20 cellular contexts compared by ENCODE assay signal in the genomic region with DNA sequence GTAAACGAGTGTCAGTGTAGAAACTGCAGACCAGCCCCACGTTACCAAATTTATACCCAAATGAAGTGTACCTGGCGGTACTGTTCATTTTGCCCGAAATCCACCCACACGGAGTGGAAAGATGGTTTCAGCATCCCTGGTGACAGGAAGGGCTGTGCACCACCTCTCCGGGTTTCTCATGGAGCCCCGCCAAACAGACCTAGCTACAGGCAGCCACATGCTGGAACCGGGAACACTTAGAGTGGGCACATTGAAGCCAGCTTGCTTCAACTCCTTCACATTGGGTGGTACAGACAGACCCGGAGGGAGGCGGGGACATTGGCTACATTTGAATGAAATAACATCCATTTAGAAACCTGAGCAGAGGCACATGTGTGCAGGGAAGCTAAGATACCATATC.
DNase-seq lines count a peak whose midpoint lies in the region; ATAC-seq, FAIRE-seq and TF ChIP-seq lines count a peak whose summit lies in the region.
"Had no signal": no experiment of that assay in that cellular context is flagged by ENCODE, and none has a peak within 500 bp of the region (broad histone marks: within the 10 kb centered on the region; RNA-seq: fewer than 3 reads in every experiment).

No MANE protein-coding gene starts in this region.

- H3K4me3 Mint-ChIP-seq in activated T-cell treated with anti-CD3 and anti-CD28 coated beads, Interleukin-2, amount 50 U/mL, for 4 hours: peak overlapping the region; percentile 51
- no peak overlapping the region for H3K4me3 Mint-ChIP-seq in natural killer cell treated with Interleukin-12 subunit alpha and Interleukin-12 subunit beta and Interleukin-15 and Interleukin-18, amount 100 ng/mL, for 72 hours
- H3K4me3 Mint-ChIP-seq: neural crest cell had no signal

- FAIRE-seq in GM12891 (lab: Jason Lieb, UNC): peak; percentile 83
- FAIRE-seq: D721Med had no signal

- peak overlapping the region; percentile 62 to 71 for H3K27ac Mint-ChIP-seq in activated naive CD4-positive, alpha-beta T cell treated with anti-CD3 and anti-CD28 coated beads, Interleukin-2, amount 50 U/mL, for 72 hours
- H3K27ac Mint-ChIP-seq in natural killer cell treated with Interleukin-12 subunit alpha and Interleukin-12 subunit beta and Interleukin-15 and Interleukin-18, amount 100 ng/mL, for 72 hours: peak overlapping the region; percentile 65 to 84

- peak in 1 of 2 donors; percentile 9 for ATAC-seq in activated T-cell treated with anti-CD3 and anti-CD28 coated beads, Interleukin-2, amount 50 U/mL, for 4 hours
- ATAC-seq in activated naive CD4-positive, alpha-beta T cell treated with anti-CD3 and anti-CD28 coated beads, Interleukin-2, amount 50 U/mL, for 72 hours: peak in 1 of 2 donors; percentile 25
- ATAC-seq in natural killer cell treated with Interleukin-12 subunit alpha and Interleukin-12 subunit beta and Interleukin-15 and Interleukin-18, amount 100 ng/mL, for 72 hours: no peak
- ATAC-seq: body of pancreas, esophagus mucosa, lower lobe of right lung had no signal

- H3K9me3 Mint-ChIP-seq in activated T-cell treated with anti-CD3 and anti-CD28 coated beads, Interleukin-2, amount 50 U/mL, for 4 hours: no peaks in the 10 kb centered on the region
- no peaks in the 10 kb centered on the region for H3K9me3 Mint-ChIP-seq in activated naive CD4-positive, alpha-beta T cell treated with anti-CD3 and anti-CD28 coated beads, Interleukin-2, amount 50 U/mL, for 72 hours
- no peaks in the 10 kb centered on the region for H3K9me3 Mint-ChIP-seq in natural killer cell treated with Interleukin-12 subunit alpha and Interleukin-12 subunit beta and Interleukin-15 and Interleukin-18, amount 100 ng/mL, for 72 hours
- H3K9me3 Mint-ChIP-seq: neural crest cell had no signal

- H3K27me3 Mint-ChIP-seq in activated T-cell treated with anti-CD3 and anti-CD28 coated beads, Interleukin-2, amount 50 U/mL, for 4 hours (ENCODE audit: low read depth): no peaks in the 10 kb centered on the region
- no peaks in the 10 kb centered on the region for H3K27me3 Mint-ChIP-seq in natural killer cell treated with Interleukin-12 subunit alpha and Interleukin-12 subunit beta and Interleukin-15 and Interleukin-18, amount 100 ng/mL, for 72 hours

- DNase-seq in activated T-cell treated with anti-CD3 and anti-CD28 coated beads, Interleukin-2, amount 50 U/mL, for 4 hours: no peak
- no peak for DNase-seq in activated T-cell treated with anti-CD3 and anti-CD28 coated beads for 4 hours
- no peak for DNase-seq in GM12891 (ENCODE audit: insufficient read length, low spot score)
- no peak for DNase-seq in activated naive CD4-positive, alpha-beta T cell treated with anti-CD3 and anti-CD28 coated beads, Interleukin-2, amount 50 U/mL, for 72 hours (ENCODE audit: low spot score in 2 of 2)
- no peak for DNase-seq in natural killer cell treated with Interleukin-12 subunit alpha and Interleukin-12 subunit beta and Interleukin-15 and Interleukin-18, amount 100 ng/mL, for 72 hours (ENCODE audit: low spot score)
- DNase-seq in T-helper 2 cell: no peak
- no peak for DNase-seq in NCI-H1694 treated with DMSO at 0.1 percent for 48 hours (lab: John Stamatoyannopoulos, UW)
- no peak for DNase-seq in SKM-1 treated with dmso at 0.1 percent for 144 hours (lab: John Stamatoyannopoulos, UW; ENCODE audit: unreplicated experiment)
- DNase-seq: activated gamma-delta T cell, body of pancreas, GF-D8, HCEC 1CT, lower lobe of right lung, NCI-H1417, NCI-H226, Right ventricle myocardium superior, T-helper 9 cell had no signal

- peaks cover 86% of the 10 kb centered on the region for H3K4me1 Mint-ChIP-seq in activated T-cell treated with anti-CD3 and anti-CD28 coated beads, Interleukin-2, amount 50 U/mL, for 4 hours (ENCODE audit: low read depth)
- peaks cover 72 to 77% of the 10 kb centered on the region in 2 donors for H3K4me1 Mint-ChIP-seq in natural killer cell treated with Interleukin-12 subunit alpha and Interleukin-12 subunit beta and Interleukin-15 and Interleukin-18, amount 100 ng/mL, for 72 hours (ENCODE audit: low read depth in 2 of 2)

- no peak; the same call in 1 of the 2 replicates for TF ChIP-seq POLR2A in GM12891 (IDR thresholded peaks at IDR 0.05; ENCODE audit: low read depth, low read length)

- peaks cover 29% of the 10 kb centered on the region for H3K36me3 Mint-ChIP-seq in activated T-cell treated with anti-CD3 and anti-CD28 coated beads, Interleukin-2, amount 50 U/mL, for 4 hours (ENCODE audit: insufficient read depth)
- H3K36me3 Mint-ChIP-seq in activated naive CD4-positive, alpha-beta T cell treated with anti-CD3 and anti-CD28 coated beads, Interleukin-2, amount 50 U/mL, for 72 hours: peaks cover 0 to 29% of the 10 kb centered on the region in 2 donors
- no peaks in the 10 kb centered on the region for H3K36me3 Mint-ChIP-seq in natural killer cell treated with Interleukin-12 subunit alpha and Interleukin-12 subunit beta and Interleukin-15 and Interleukin-18, amount 100 ng/mL, for 72 hours

TF ChIP-seq in GM12891, 5 proteins besides CTCF, POLR2A, EP300 and RAD21:
- TF ChIP-seq POLR2AphosphoS5 (IDR thresholded peaks at IDR 0.05; ENCODE audit: low read depth, low read length) (no peak), SPI1 (IDR thresholded peaks at IDR 0.05; ENCODE audit: low read depth, low read length) (no peak)
TF ChIP-seq in GM12891: peak in this region for 0.
